ENCODE assay signal across 1 cellular context in genomic region chr13:100349594-100349993, GRCh38.
TF ChIP-seq lines count a peak whose summit lies in the region.

No MANE protein-coding gene starts in this region.

TF ChIP-seq in WTC11, 78 proteins besides CTCF, POLR2A, EP300 and RAD21 (continued from another document):
- TF ChIP-seq, protein P1, sequence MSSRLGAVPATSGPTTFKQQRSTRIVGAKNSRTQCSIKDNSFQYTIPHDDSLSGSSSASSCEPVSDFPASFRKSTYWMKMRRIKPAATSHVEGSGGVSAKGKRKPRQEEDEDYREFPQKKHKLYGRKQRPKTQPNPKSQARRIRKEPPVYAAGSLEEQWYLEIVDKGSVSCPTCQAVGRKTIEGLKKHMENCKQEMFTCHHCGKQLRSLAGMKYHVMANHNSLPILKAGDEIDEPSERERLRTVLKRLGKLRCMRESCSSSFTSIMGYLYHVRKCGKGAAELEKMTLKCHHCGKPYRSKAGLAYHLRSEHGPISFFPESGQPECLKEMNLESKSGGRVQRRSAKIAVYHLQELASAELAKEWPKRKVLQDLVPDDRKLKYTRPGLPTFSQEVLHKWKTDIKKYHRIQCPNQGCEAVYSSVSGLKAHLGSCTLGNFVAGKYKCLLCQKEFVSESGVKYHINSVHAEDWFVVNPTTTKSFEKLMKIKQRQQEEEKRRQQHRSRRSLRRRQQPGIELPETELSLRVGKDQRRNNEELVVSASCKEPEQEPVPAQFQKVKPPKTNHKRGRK (CRISPR knock-in tag; IDR thresholded peaks at IDR 0.05; ENCODE audit: borderline replicate concordance), result no peak
